In genomic region chr10:103798511-103798910, GRCh38 we compare ENCODE assay signal across 23 cellular contexts. TPM values are rescaled to one million over a fixed set of nuclear protein-coding genes. Genes with fewer than 3 reads are reported as not detected.
DNase-seq lines count a peak whose midpoint lies in the region; ATAC-seq and TF ChIP-seq lines count a peak whose summit lies in the region.
"Had no signal": no experiment of that assay in that cellular context is flagged by ENCODE, and none has a peak within 500 bp of the region (broad histone marks: within the 10 kb centered on the region; RNA-seq: fewer than 3 reads in every experiment).

No MANE protein-coding gene starts in this region.

- ATAC-seq in left cardiac atrium (no peak), psoas muscle (no peak), HG03460 (IDR thresholded peaks at IDR 0.05; ENCODE audit: unreplicated experiment) (no peak)
- no peak for ATAC-seq in central memory CD8-positive, alpha-beta T cell (replicated peaks; ENCODE audit: extremely low read depth, poor library complexity, severe bottlenecking)
- ATAC-seq: A549, GM12878, GM23338, HCT116 had no signal

- H3K36me3 ChIP-seq in left ventricle myocardium inferior (peaks cover 32% of the 10 kb centered on the region), BLaER1 (peaks cover 77% of the 10 kb centered on the region), psoas muscle (ENCODE audit: insufficient read depth in 1 of 2, low read depth in 1 of 2) (peaks cover 0 to 15% of the 10 kb centered on the region in 2 donors)

- no peaks in the 10 kb centered on the region for H3K27me3 Mint-ChIP-seq in central memory CD8-positive, alpha-beta T cell
- H3K27me3 Mint-ChIP-seq: CD4-positive, alpha-beta T cell had no signal

- in situ Hi-C loops in ACHN (cut with HindIII; ENCODE audit: low pct_ligation_motif_present, low pct_unique_long_range_greater_than_20kb, low sequenced_read_pairs): no loop called here

- 91 to 95% (median 91%) methylated on average over 7 of the region's 7 CpGs for WGBS in psoas muscle, 3 donors

- peak overlapping the region; percentile 61 for H3K27ac Mint-ChIP-seq in central memory CD8-positive, alpha-beta T cell (ENCODE audit: low read depth)
- H3K27ac Mint-ChIP-seq: B cell; CD14-positive monocyte; CD4-positive, alpha-beta T cell; GM23338; H9 had no signal

- intact Hi-C loops in left ventricle myocardium inferior (cut with micrococcal nuclease) (no loop called here), left cardiac atrium (cut with DNase I) (no loop called here), psoas muscle (cut with DNase I) (no loop called here)

- H3K27me3 ChIP-seq in left ventricle myocardium inferior (ENCODE audit: low read depth) (no peaks in the 10 kb centered on the region), BLaER1 (no peaks in the 10 kb centered on the region), psoas muscle (ENCODE audit: insufficient read depth in 3 of 3, low read length in 2 of 3) (no peaks in the 10 kb centered on the region)
- H3K27me3 ChIP-seq: BLaER1 treated with 17β-estradiol and CSF1 and Interleukin-3, amounts not matched to agents 10 nM and 100 nM had no signal

- H3K27ac ChIP-seq in left ventricle myocardium inferior (replicated peaks): no peak overlapping the region
- H3K27ac ChIP-seq in BLaER1: 0 out of 2 replicates have a peak overlapping the region, but pooled peaks have one; percentile 18
- no peak overlapping the region for H3K27ac ChIP-seq in psoas muscle
- H3K27ac ChIP-seq: A549 had no signal

- H3K36me3 Mint-ChIP-seq in central memory CD8-positive, alpha-beta T cell (ENCODE audit: insufficient read depth): no peaks in the 10 kb centered on the region
- H3K36me3 Mint-ChIP-seq: CD14-positive monocyte; CD8-positive, alpha-beta memory T cell had no signal

- H3K4me1 ChIP-seq in left ventricle myocardium inferior (peaks cover 29% of the 10 kb centered on the region), BLaER1 (peaks cover 48% of the 10 kb centered on the region), psoas muscle (peaks cover 13% of the 10 kb centered on the region)

- no peak overlapping the region for H3K4me3 ChIP-seq in left ventricle myocardium inferior
- H3K4me3 ChIP-seq in BLaER1: no peak overlapping the region
- no peak overlapping the region for H3K4me3 ChIP-seq in psoas muscle
- H3K4me3 ChIP-seq: A549; BLaER1 treated with 17β-estradiol and CSF1 and Interleukin-3, amounts not matched to agents 10 nM and 100 nM; GM12878; GM23338 had no signal

- H3K9me3 Mint-ChIP-seq in central memory CD8-positive, alpha-beta T cell: no peaks in the 10 kb centered on the region
- H3K9me3 Mint-ChIP-seq: CD4-positive, alpha-beta T cell; CD8-positive, alpha-beta memory T cell; GM23338; H9 had no signal

- TF ChIP-seq CTCF in left ventricle myocardium inferior (IDR thresholded peaks at IDR 0.05; ENCODE audit: borderline replicate concordance) (no peak), psoas muscle (IDR thresholded peaks at IDR 0.05) (no peak)

- DNase-seq in left ventricle myocardium inferior: peak; percentile 1
- no peak for DNase-seq in left cardiac atrium
- DNase-seq in central memory CD8-positive, alpha-beta T cell (ENCODE audit: low spot score in 2 of 2): no peak
- peak; percentile 5 to 36 for DNase-seq in psoas muscle
- DNase-seq in NCI-H69 (lab: John Stamatoyannopoulos, UW): no peak
- DNase-seq in ACHN: no peak
- DNase-seq: 8988T; CD4-positive, alpha-beta T cell; CD8-positive, alpha-beta memory T cell; DMS 273 treated with DMSO at 0.1 percent for 48 hours; DMS79; EL; GDM1; H9 had no signal

- H3K4me1 Mint-ChIP-seq in central memory CD8-positive, alpha-beta T cell: peaks cover 13% of the 10 kb centered on the region

- H3K9me3 ChIP-seq in left ventricle myocardium inferior (replicated peaks) (no peaks in the 10 kb centered on the region), BLaER1 (no peaks in the 10 kb centered on the region), psoas muscle (no peaks in the 10 kb centered on the region)
- H3K9me3 ChIP-seq: A549; BLaER1 treated with 17β-estradiol and CSF1 and Interleukin-3, amounts not matched to agents 10 nM and 100 nM had no signal

- no peak overlapping the region for H3K4me2 ChIP-seq in BLaER1
- H3K4me2 ChIP-seq: A549; BLaER1 treated with 17β-estradiol and CSF1 and Interleukin-3, amounts not matched to agents 10 nM and 100 nM; GM23338 had no signal

- no peak overlapping the region for H3K9ac ChIP-seq in BLaER1
- H3K9ac ChIP-seq: BLaER1 treated with 17β-estradiol and CSF1 and Interleukin-3, amounts not matched to agents 10 nM and 100 nM had no signal

- no peak overlapping the region for H3K4me3 Mint-ChIP-seq in central memory CD8-positive, alpha-beta T cell
- H3K4me3 Mint-ChIP-seq: B cell; CD14-positive monocyte; CD4-positive, alpha-beta T cell; CD8-positive, alpha-beta memory T cell; GM23338; H9 had no signal

- H4K20me1 ChIP-seq in BLaER1: peaks cover 35% of the 10 kb centered on the region

RNA-seq across cellular contexts. Expression of gene SH3PXD2A, which starts 56.9 kb away (rescaled TPM):
- total RNA-seq in left ventricle myocardium inferior (34.4 TPM), left cardiac atrium (10 to 100 TPM; 24.6 to 27.7 TPM), psoas muscle (10 to 100 TPM; 10.6 to 57.7 (median 31.4) TPM)
- polyA plus RNA-seq in psoas muscle: 1 to 10 TPM; 3.0 to 5.9 (median 4.1) TPM

Comparison
In these comparisons a context has a peak if more than half of its experiments do, and no peak if none do; other contexts are left out.
1. DNase-seq: peak in left ventricle myocardium inferior (single experiment) and psoas muscle (2 of 2); none in left cardiac atrium (single experiment), central memory CD8-positive, alpha-beta T cell (0 of 2), NCI-H69 (single experiment) and ACHN (single experiment).